ENCODE assay signal across 12 cellular contexts in the genomic region with DNA sequence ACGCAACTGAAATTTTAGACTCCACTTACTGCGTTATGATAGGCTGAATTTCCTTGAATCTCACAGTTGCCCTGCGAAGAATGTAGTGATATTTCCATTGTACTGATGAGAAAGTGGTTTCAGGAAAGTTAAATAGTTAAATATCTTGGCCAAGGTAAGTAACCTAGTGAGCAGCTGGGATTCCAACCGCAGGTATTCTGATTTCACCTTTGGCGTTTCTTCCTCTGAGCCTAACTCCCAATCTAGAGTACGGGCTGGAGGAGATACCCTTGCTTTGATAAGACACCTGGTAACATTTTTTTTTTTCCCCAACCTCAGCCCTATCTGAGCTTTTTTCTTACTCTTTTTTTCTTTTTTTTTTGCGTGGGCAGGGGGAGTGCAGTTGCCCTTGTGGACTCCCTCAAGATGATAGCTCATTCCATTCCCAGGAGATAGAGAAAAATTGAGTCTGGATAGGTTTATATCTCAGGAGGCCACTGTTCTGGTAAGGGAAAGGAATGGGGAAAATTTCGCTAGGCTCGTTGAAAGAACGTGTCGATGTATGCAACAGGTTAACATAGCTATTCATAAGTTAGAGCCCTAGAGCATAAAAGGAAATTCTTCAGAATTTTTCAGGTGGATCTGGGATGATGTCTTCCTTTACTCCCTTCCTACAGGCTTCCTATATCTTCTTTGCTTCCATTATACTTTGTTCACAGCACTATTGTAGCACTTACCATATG. TPM values are rescaled to one million over a fixed set of nuclear protein-coding genes. Genes with fewer than 3 reads are reported as not detected.
A peak's percentile ranks its signal among the peaks of the same experiment; 100 is the strongest.
DNase-seq lines count a peak whose midpoint lies in the region; ATAC-seq, FAIRE-seq and TF ChIP-seq lines count a peak whose summit lies in the region.
"Had no signal": no experiment of that assay in that cellular context is flagged by ENCODE, and none has a peak within 500 bp of the region (broad histone marks: within the 10 kb centered on the region; RNA-seq: fewer than 3 reads in every experiment).

No MANE protein-coding gene starts in this region.

- DNase-seq in Caco-2 = no peak
- no peak for DNase-seq in K562 (ENCODE audit: extremely low read depth in 1 of 4, low spot score in 3 of 4)
- no peak for DNase-seq in nephron progenitor cell
- DNase-seq in AG20443 (ENCODE audit: low spot score) = no peak
- DNase-seq in NCI-H345 (lab: John Stamatoyannopoulos, UW) = no peak
- DNase-seq in brain microvascular endothelial cell = no peak
- DNase-seq in hepatic stellate cell (ENCODE audit: low spot score) = no peak

- CTCF ChIA-PET in Caco-2 (lab: Charles Lee) = interaction anchor here (0.5 to 2.3 kb wide), 18 partner anchors 22 to 399 kb away, joined by 3 to 15 read pairs (median 6); no protein-coding TSS in a partner anchor
- CTCF ChIA-PET in K562 (lab: Yijun Ruan, JAX; ENCODE audit: low intra/inter-chr PET ratio) = interaction anchor here (1.3 kb wide), 1 partner anchor 325 kb away, joined by 5 read pairs; no protein-coding TSS in a partner anchor

- H3K9me3 Mint-ChIP-seq in Caco-2 (ENCODE audit: unreplicated experiment) (no peaks in the 10 kb centered on the region), nephron progenitor cell (peaks cover 3% of the 10 kb centered on the region)

- intact Hi-C loops in Caco-2 (cut with micrococcal nuclease; ENCODE audit: unreplicated experiment) (loop anchor here (1.0 to 5.0 kb wide), 3 partner anchors 126 to 213 kb away; no protein-coding TSS in a partner anchor), K562 (cut with micrococcal nuclease) (loop anchor here (1.0 to 10.0 kb wide), 4 partner anchors 212 to 326 kb away; no protein-coding TSS in a partner anchor)

- H3K9me3 ChIP-seq in Caco-2 = no peaks in the 10 kb centered on the region
- no peaks in the 10 kb centered on the region for H3K9me3 ChIP-seq in HUES64 (ENCODE audit: insufficient read depth, low read depth, low read length)
- no peaks in the 10 kb centered on the region for H3K9me3 ChIP-seq in K562 (replicated peaks; ENCODE audit: control insufficient read depth, insufficient read depth, low read depth, low read length)
- H3K9me3 ChIP-seq: left lung had no signal

- H3K4me3 Mint-ChIP-seq in Caco-2 (ENCODE audit: unreplicated experiment) = peak overlapping the region; percentile 59
- peak overlapping the region; percentile 77 for H3K4me3 Mint-ChIP-seq in nephron progenitor cell

- FAIRE-seq in K562 (lab: Jason Lieb, UNC) = no peak

- H3K36me3 ChIP-seq in Caco-2 (ENCODE audit: control insufficient read depth, insufficient read depth, low read length) (no peaks in the 10 kb centered on the region), HUES64 (ENCODE audit: insufficient read depth, low read length) (no peaks in the 10 kb centered on the region), K562 (ENCODE audit: control insufficient read depth, insufficient read depth, low read length) (no peaks in the 10 kb centered on the region), brain microvascular endothelial cell (replicated peaks) (no peaks in the 10 kb centered on the region)
- H3K36me3 ChIP-seq: left lung had no signal

- H3K27me3 Mint-ChIP-seq in Caco-2 (ENCODE audit: insufficient read depth, unreplicated experiment) (no peaks in the 10 kb centered on the region), nephron progenitor cell (ENCODE audit: low read depth, poor library complexity) (peaks cover 21% of the 10 kb centered on the region)

- TF ChIP-seq CTCF in Caco-2 (IDR thresholded peaks at IDR 0.05; ENCODE audit: insufficient read depth in 1 of 2, low read depth in 1 of 2, low read length in 1 of 2, severe bottlenecking in 1 of 2, unreplicated experiment in 1 of 2) (no peak), K562 (IDR thresholded peaks at IDR 0.05 in 2 of 3, conservative IDR thresholded peaks at IDR 0.05 in 1 of 3; ENCODE audit: insufficient read depth in 2 of 3, low read depth in 1 of 3, low read length in 3 of 3) (no peak), nephron progenitor cell (IDR thresholded peaks at IDR 0.05) (no peak), brain microvascular endothelial cell (IDR thresholded peaks at IDR 0.05; ENCODE audit: low read depth, low read length, missing control alignments) (no peak)

- no peak for TF ChIP-seq POLR2A in K562 (conservative IDR thresholded peaks at IDR 0.05)

- POLR2A ChIA-PET in Caco-2 (lab: Charles Lee) = interaction anchor here (0.6 kb wide), 1 partner anchor 210 kb away, joined by 3 read pairs; no protein-coding TSS in a partner anchor
- POLR2A ChIA-PET in K562 (lab: Yijun Ruan, JAX) = no interaction called here

- no peaks in the 10 kb centered on the region for H3K79me2 ChIP-seq in K562 (ENCODE audit: control insufficient read depth, insufficient read depth, low read length)

- H3K4me1 ChIP-seq in Caco-2 (no peaks in the 10 kb centered on the region), HUES64 (ENCODE audit: insufficient read depth, low read length) (0 out of 2 replicates have a peak, but pooled peaks cover 2% of the 10 kb centered on the region), K562 (replicated peaks in 1 of 2; ENCODE audit: control insufficient read depth in 2 of 2, insufficient read depth in 2 of 2, low read length in 2 of 2) (no peaks in the 10 kb centered on the region)

- peak overlapping the region; percentile 42 for H3K27ac Mint-ChIP-seq in Caco-2 (ENCODE audit: unreplicated experiment)
- H3K27ac Mint-ChIP-seq in nephron progenitor cell = no peak overlapping the region

- BruUV-seq in Caco-2 (replicated peaks; lab: Mats Ljungman, UMichigan) (no TSS peak), K562 (replicated peaks; lab: Mats Ljungman, UMichigan) (no TSS peak)

- H3K27me3 ChIP-seq in Caco-2 (replicated peaks; ENCODE audit: control insufficient read depth, insufficient read depth, low read length) (no peaks in the 10 kb centered on the region), HUES64 (ENCODE audit: insufficient read depth, low read length) (no peaks in the 10 kb centered on the region), K562 (ENCODE audit: control insufficient read depth in 2 of 2, insufficient read depth in 2 of 2, low read length in 2 of 2) (no peaks in the 10 kb centered on the region), brain microvascular endothelial cell (replicated peaks) (no peaks in the 10 kb centered on the region)
- H3K27me3 ChIP-seq: left lung had no signal

- in situ Hi-C loops in K562 (cut with MboI) (no loop called here), brain microvascular endothelial cell (cut with HindIII; ENCODE audit: low pct_ligation_motif_present, low sequenced_read_pairs) (no loop called here)

- TF ChIP-seq RAD21 in K562 (CRISPR knock-in tag; conservative IDR thresholded peaks at IDR 0.05 in 1 of 2, IDR thresholded peaks at IDR 0.05 in 1 of 2) = no peak

- no peak overlapping the region for H2AFZ ChIP-seq in K562 (ENCODE audit: low read depth, low read length)

- no peaks in the 10 kb centered on the region for H3K9me1 ChIP-seq in K562 (ENCODE audit: control insufficient read depth, insufficient read depth, low read length)

- 55% methylated on average over 10 of the region's 11 CpGs for WGBS in HUES64
- 0% methylated on average over 11 of the region's 11 CpGs for WGBS in K562 (ENCODE audit: insufficient coverage, low coverage, missing lambda C conversion rate)

- no peak overlapping the region for H3K9ac ChIP-seq in HUES64 (ENCODE audit: low read depth, low read length)
- H3K9ac ChIP-seq in K562 (ENCODE audit: insufficient read depth in 1 of 2, low read depth in 2 of 2, low read length in 2 of 2) = no peak overlapping the region

- ATAC-seq in K562 = no peak

- H3K36me3 Mint-ChIP-seq in Caco-2 (ENCODE audit: insufficient read depth, unreplicated experiment) (no peaks in the 10 kb centered on the region), nephron progenitor cell (ENCODE audit: low read depth) (no peaks in the 10 kb centered on the region)

- H3K4me1 Mint-ChIP-seq in Caco-2 (ENCODE audit: low read depth, unreplicated experiment) (peaks cover 6% of the 10 kb centered on the region), nephron progenitor cell (peaks cover 8% of the 10 kb centered on the region)

- no peaks in the 10 kb centered on the region for H4K20me1 ChIP-seq in K562 (replicated peaks; ENCODE audit: control insufficient read depth, insufficient read depth, low read length)

- no peak overlapping the region for H3K27ac ChIP-seq in HUES64 (ENCODE audit: low read depth, low read length)
- H3K27ac ChIP-seq in K562 (ENCODE audit: extremely low read depth, low read depth, low read length) = no peak overlapping the region
- H3K27ac ChIP-seq in brain microvascular endothelial cell = no peak overlapping the region

- TF ChIP-seq EP300 in K562 (IDR thresholded peaks at IDR 0.05; ENCODE audit: low read length) = no peak

- H3K4me2 ChIP-seq in K562 (ENCODE audit: insufficient read depth, low read length) = no peak overlapping the region

- H3K4me3 ChIP-seq in Caco-2 (ENCODE audit: low read depth, low read length) (no peak overlapping the region), HUES64 (ENCODE audit: low read length) (peak overlapping the region; percentile 35; the same call in 1 of the 2 replicates), K562 (no peak overlapping the region), brain microvascular endothelial cell (ENCODE audit: low read depth, low read length) (no peak overlapping the region)

RNA-seq across cellular contexts. Expression of a gene that starts 3.1 kb away (rescaled TPM):
- total RNA-seq in Caco-2 (2022) (0.37 TPM in 1 of 2 replicates, not detected in the other), K562 (2014; rRNA removed) (not detected in 2 replicates), K562 (2014; rRNA removed; fragmentation: Illumina TruSeq; extraction: Trizol) (not detected in 2 replicates), K562 (2015; rRNA removed; fragmentation: Illumina TruSeq; extraction: Trizol) (not detected in 2 replicates), K562 (2021) (not detected in 2 replicates)
- not detected for polyA plus RNA-seq in HUES64 (2013, experiment 1 of 2)
- polyA plus RNA-seq in HUES64 (2013, experiment 2 of 2) = not detected
- total RNA-seq in K562 (2011; cell fraction: chromatin; rRNA removed; ENCODE audit: low replicate concordance) = 0.28 and 0.51 TPM in 2 replicates
- total RNA-seq in K562 (2011; cell fraction: nucleolus; rRNA removed) = not detected in 2 replicates
- not detected in 2 replicates for total RNA-seq in K562 (2011; cell fraction: nucleoplasm; rRNA removed)
- polyA plus RNA-seq in K562 (2011; rRNA removed) (not detected in 2 replicates), K562 (2014; fragmentation: Illumina TruSeq; extraction: Trizol) (not detected in 2 replicates), K562 (2014; fragmentation: Nextera tagmentation; extraction: Ambion mirVana) (not detected), K562 (2014; rRNA removed) (not detected in 2 replicates)
- polyA plus RNA-seq in K562 (2011; cell fraction: cytosol; rRNA removed) = not detected in 2 replicates
- polyA plus RNA-seq in K562 (2011; cell fraction: nucleus; rRNA removed) = 0.23 TPM in 1 of 2 replicates, not detected in the other
- not detected in 2 replicates for polyA plus RNA-seq in K562 (2012)
- polyA minus RNA-seq in K562 (2011; rRNA and poly(A)+ RNA removed) = not detected in 2 replicates
- not detected in 2 replicates for polyA minus RNA-seq in K562 (2011; cell fraction: cytosol; rRNA and poly(A)+ RNA removed)
- not detected in 2 replicates for polyA minus RNA-seq in K562 (2011; cell fraction: nucleus; rRNA and poly(A)+ RNA removed)
- total RNA-seq: epithelial cell of proximal tubule, left lung, skeletal muscle tissue had no signal

RNA-seq across cellular contexts. Expression of a gene that starts 19.0 kb away (rescaled TPM):
- total RNA-seq in Caco-2 (2022) = 0.61 and 0.86 TPM in 2 replicates
- 0.15 TPM for polyA plus RNA-seq in HUES64 (2013, experiment 1 of 2)
- polyA plus RNA-seq in HUES64 (2013, experiment 2 of 2) = 0.06 TPM
- 0.30 and 0.49 TPM in 2 replicates for total RNA-seq in K562 (2011; cell fraction: chromatin; rRNA removed; ENCODE audit: low replicate concordance)
- total RNA-seq in K562 (2011; cell fraction: nucleolus; rRNA removed) = under 0.01 and 0.39 TPM in 2 replicates
- 0.07 and 0.69 TPM in 2 replicates for total RNA-seq in K562 (2011; cell fraction: nucleoplasm; rRNA removed)
- under 0.01 TPM in 1 of 2 replicates, not detected in the other for total RNA-seq in K562 (2014; rRNA removed)
- 0.16 TPM in 1 of 2 replicates, not detected in the other for total RNA-seq in K562 (2014; rRNA removed; fragmentation: Illumina TruSeq; extraction: Trizol)
- total RNA-seq in K562 (2015; rRNA removed; fragmentation: Illumina TruSeq; extraction: Trizol) = under 0.01 TPM in 1 of 2 replicates, not detected in the other
- 0.02 and 0.20 TPM in 2 replicates for total RNA-seq in K562 (2021)
- 0.01 and 0.04 TPM in 2 replicates for polyA plus RNA-seq in K562 (2011; rRNA removed)
- polyA plus RNA-seq in K562 (2011; cell fraction: cytosol; rRNA removed) = 0.03 TPM in 2 replicates
- polyA plus RNA-seq in K562 (2011; cell fraction: nucleus; rRNA removed) = 0.18 and 0.37 TPM in 2 replicates
- 0.07 TPM in 1 of 2 replicates, not detected in the other for polyA plus RNA-seq in K562 (2012)
- polyA plus RNA-seq in K562 (2014; fragmentation: Illumina TruSeq; extraction: Trizol) = not detected in 2 replicates
- polyA plus RNA-seq in K562 (2014; fragmentation: Nextera tagmentation; extraction: Ambion mirVana) = not detected
- 0.01 TPM in 1 of 2 replicates, not detected in the other for polyA plus RNA-seq in K562 (2014; rRNA removed)
- polyA minus RNA-seq in K562 (2011; rRNA and poly(A)+ RNA removed) = 0.04 and 0.90 TPM in 2 replicates
- polyA minus RNA-seq in K562 (2011; cell fraction: cytosol; rRNA and poly(A)+ RNA removed) = not detected in 2 replicates
- polyA minus RNA-seq in K562 (2011; cell fraction: nucleus; rRNA and poly(A)+ RNA removed) = 0.13 and 0.56 TPM in 2 replicates
- total RNA-seq: epithelial cell of proximal tubule had no signal

RNA-seq across cellular contexts. Expression of a gene that starts 29.9 kb away (rescaled TPM):
- total RNA-seq in Caco-2 (2022) = not detected in 2 replicates
- polyA plus RNA-seq in HUES64 (2013, experiment 1 of 2) = not detected
- polyA plus RNA-seq in HUES64 (2013, experiment 2 of 2) = not detected
- not detected in 2 replicates for total RNA-seq in K562 (2011; cell fraction: chromatin; rRNA removed; ENCODE audit: low replicate concordance)
- total RNA-seq in K562 (2011; cell fraction: nucleolus; rRNA removed) = not detected in 2 replicates
- total RNA-seq in K562 (2011; cell fraction: nucleoplasm; rRNA removed) = not detected in 2 replicates
- total RNA-seq in K562 (2014; rRNA removed) = not detected in 2 replicates
- not detected in 2 replicates for total RNA-seq in K562 (2014; rRNA removed; fragmentation: Illumina TruSeq; extraction: Trizol)
- not detected in 2 replicates for total RNA-seq in K562 (2015; rRNA removed; fragmentation: Illumina TruSeq; extraction: Trizol)
- not detected in 2 replicates for total RNA-seq in K562 (2021)
- not detected in 2 replicates for polyA plus RNA-seq in K562 (2011; rRNA removed)
- polyA plus RNA-seq in K562 (2011; cell fraction: cytosol; rRNA removed) = not detected in 2 replicates
- polyA plus RNA-seq in K562 (2011; cell fraction: nucleus; rRNA removed) = not detected in 2 replicates
- polyA plus RNA-seq in K562 (2012) = not detected in 2 replicates
- polyA plus RNA-seq in K562 (2014; fragmentation: Illumina TruSeq; extraction: Trizol) = not detected in 2 replicates
- not detected for polyA plus RNA-seq in K562 (2014; fragmentation: Nextera tagmentation; extraction: Ambion mirVana)
- polyA plus RNA-seq in K562 (2014; rRNA removed) = not detected in 2 replicates
- polyA minus RNA-seq in K562 (2011; rRNA and poly(A)+ RNA removed) = not detected in 2 replicates
- polyA minus RNA-seq in K562 (2011; cell fraction: cytosol; rRNA and poly(A)+ RNA removed) = not detected in 2 replicates
- polyA minus RNA-seq in K562 (2011; cell fraction: nucleus; rRNA and poly(A)+ RNA removed) = not detected in 2 replicates
- total RNA-seq: epithelial cell of proximal tubule, HT-29 had no signal
